ENCODE assay signal across 8 cellular contexts in genomic region chr12:11581179-11581755, GRCh38.
A peak's percentile ranks its signal among the peaks of the same experiment; 100 is the strongest.
DNase-seq lines count a peak whose midpoint lies in the region; ATAC-seq and TF ChIP-seq lines count a peak whose summit lies in the region.

No MANE protein-coding gene starts in this region.

- ATAC-seq in activated naive CD8-positive, alpha-beta T cell treated with anti-CD3 and anti-CD28 coated beads, Interleukin-2, amount 10 ng/mL, durations not matched to agents 7 days and 5 days (ENCODE audit: low read depth), result no peak
- ATAC-seq in left cardiac atrium, result no peak
- ATAC-seq in GM18519 (IDR thresholded peaks at IDR 0.05; ENCODE audit: low FRiP score, unreplicated experiment), result no peak
- no peak for ATAC-seq in GM18505 (IDR thresholded peaks at IDR 0.05; ENCODE audit: unreplicated experiment)

- H3K36me3 Mint-ChIP-seq in activated naive CD8-positive, alpha-beta T cell treated with anti-CD3 and anti-CD28 coated beads, Interleukin-2, amount 10 ng/mL, durations not matched to agents 7 days and 5 days, result no peaks in the 10 kb centered on the region

- in situ Hi-C loops in G401 (cut with HindIII; ENCODE audit: low sequenced_read_pairs), result no loop called here

- no peak overlapping the region for H3K27ac Mint-ChIP-seq in activated naive CD8-positive, alpha-beta T cell treated with anti-CD3 and anti-CD28 coated beads, Interleukin-2, amount 10 ng/mL, durations not matched to agents 7 days and 5 days

- intact Hi-C loops in left cardiac atrium (cut with DNase I), result loop anchor here (1.0 to 10.0 kb wide), 4 partner anchors 61 to 744 kb away; no protein-coding TSS in a partner anchor

- H3K27me3 Mint-ChIP-seq in activated naive CD8-positive, alpha-beta T cell treated with anti-CD3 and anti-CD28 coated beads, Interleukin-2, amount 10 ng/mL, durations not matched to agents 7 days and 5 days, result peaks cover 17% of the 10 kb centered on the region

- H3K9me3 Mint-ChIP-seq in activated naive CD8-positive, alpha-beta T cell treated with anti-CD3 and anti-CD28 coated beads, Interleukin-2, amount 10 ng/mL, durations not matched to agents 7 days and 5 days, result no peaks in the 10 kb centered on the region

- H3K4me1 Mint-ChIP-seq in activated naive CD8-positive, alpha-beta T cell treated with anti-CD3 and anti-CD28 coated beads, Interleukin-2, amount 10 ng/mL, durations not matched to agents 7 days and 5 days, result peaks cover 2% of the 10 kb centered on the region

- no peak for TF ChIP-seq POLR2A in GM18505 (IDR thresholded peaks at IDR 0.05; ENCODE audit: borderline replicate concordance, extremely low read depth, insufficient read depth, insufficient read length)

- DNase-seq in G401 (ENCODE audit: low spot score) (peak; percentile 65), NCI-H1092 (lab: John Stamatoyannopoulos, UW) (peak; percentile 66), SKM-1 treated with dmso at 0.1 percent for 144 hours (lab: John Stamatoyannopoulos, UW; ENCODE audit: unreplicated experiment) (peak; percentile 36), left cardiac atrium (peak; percentile 66), skeletal muscle cell (ENCODE audit: low read depth) (peak; percentile 31)
- DNase-seq in activated naive CD8-positive, alpha-beta T cell treated with anti-CD3 and anti-CD28 coated beads, Interleukin-2, amount 10 ng/mL, durations not matched to agents 7 days and 5 days, result peak; percentile 33

- POLR2A ChIA-PET in activated naive CD8-positive, alpha-beta T cell treated with anti-CD3 and anti-CD28 coated beads, Interleukin-2, amount 10 ng/mL, durations not matched to agents 7 days and 5 days (lab: Charles Lee), result no interaction called here

- H3K4me3 Mint-ChIP-seq in activated naive CD8-positive, alpha-beta T cell treated with anti-CD3 and anti-CD28 coated beads, Interleukin-2, amount 10 ng/mL, durations not matched to agents 7 days and 5 days, result no peak overlapping the region

- H3K4me3 ChIP-seq in skeletal muscle cell (ENCODE audit: low read depth, low read length), result no peak overlapping the region
